In genomic region chr6:123744840-123745239, GRCh38 we compare ENCODE assay signal across 7 cellular contexts. TPM values are rescaled to one million over a fixed set of nuclear protein-coding genes. Genes with fewer than 3 reads are reported as not detected.
"Had no signal": no experiment of that assay in that cellular context is flagged by ENCODE, and none has a peak within 500 bp of the region (broad histone marks: within the 10 kb centered on the region; RNA-seq: fewer than 3 reads in every experiment).

No MANE protein-coding gene starts in this region.

- H3K4me3 ChIP-seq: K562 had no signal

- H3K27ac ChIP-seq: HL-60 had no signal

- ATAC-seq: HepG2, K562 had no signal

- DNase-seq: IMR-90, KBM-7 had no signal

RNA-seq across cellular contexts. Expression of gene NKAIN2, which starts 58.8 kb away (rescaled TPM):
- total RNA-seq: HepG2, HT1080, IMR-90, K562 had no signal
- polyA plus RNA-seq: HepG2, IgD-negative memory B cell, IMR-90, K562 had no signal
